In genomic region chr10:5447611-5448071, GRCh38 we compare ENCODE assay signal across 9 cellular contexts. TPM values are rescaled to one million over a fixed set of nuclear protein-coding genes. Genes with fewer than 3 reads are reported as not detected.
DNase-seq lines count a peak whose midpoint lies in the region; ATAC-seq, FAIRE-seq and TF ChIP-seq lines count a peak whose summit lies in the region.
"Had no signal": no experiment of that assay in that cellular context is flagged by ENCODE, and none has a peak within 500 bp of the region (broad histone marks: within the 10 kb centered on the region; RNA-seq: fewer than 3 reads in every experiment).

No MANE protein-coding gene starts in this region.

- H3K36me3 ChIP-seq in esophagus (ENCODE audit: control insufficient read depth in 2 of 2, insufficient read depth in 2 of 2, low read length in 1 of 2) (peaks cover 0 to 3% of the 10 kb centered on the region in 2 donors), psoas muscle (ENCODE audit: insufficient read depth in 1 of 2, low read depth in 1 of 2) (peaks cover 0 to 11% of the 10 kb centered on the region in 2 donors)

- H3K4me1 ChIP-seq in esophagus (ENCODE audit: control insufficient read depth in 2 of 2, insufficient read depth in 2 of 2, low read length in 1 of 2) (no peaks in the 10 kb centered on the region), psoas muscle (peaks cover 40% of the 10 kb centered on the region)

- no peak for TF ChIP-seq CTCF in psoas muscle (IDR thresholded peaks at IDR 0.05)

- intact Hi-C loops in psoas muscle (cut with DNase I), result no loop called here

- FAIRE-seq in RCC 7860 (lab: Jason Lieb, UNC) (peak; percentile 67), frontal cortex (lab: Jason Lieb, UNC) (no peak)

- H3K27ac ChIP-seq in esophagus (ENCODE audit: low read depth in 2 of 2, low read length in 1 of 2), result peak overlapping the region; percentile 71 to 81
- peak overlapping the region; percentile 74 for H3K27ac ChIP-seq in psoas muscle

- H3K4me3 ChIP-seq in esophagus (ENCODE audit: low read depth in 1 of 2, low read length in 2 of 2) (peak overlapping the region; percentile 58 to 94), psoas muscle (peak overlapping the region; percentile 69)

- DNase-seq in activated CD4-positive, alpha-beta T cell treated with anti-CD3 and anti-CD28 coated beads for 48 hours, result peak; percentile 25
- no peak for DNase-seq in activated CD4-positive, alpha-beta T cell treated with anti-CD3 and anti-CD28 coated beads, Interleukin-2, amount 50 U/mL, for 48 hours
- DNase-seq in RCC 7860 (ENCODE audit: low spot score) (peak; percentile 52), psoas muscle (no peak), frontal cortex (ENCODE audit: low spot score in 2 of 2) (no peak), RKO (ENCODE audit: low spot score) (no peak)

- peak; percentile 48 for ATAC-seq in HG02763 (IDR thresholded peaks at IDR 0.05; ENCODE audit: unreplicated experiment)
- ATAC-seq in psoas muscle, result no peak

- 7 to 13% methylated on average over 5 of the region's 5 CpGs for WGBS in esophagus, 2 donors
- WGBS in psoas muscle, 3 donors, result 12 to 17% (median 13%) methylated on average over 5 of the region's 5 CpGs

- H3K27me3 ChIP-seq in esophagus (ENCODE audit: control insufficient read depth in 1 of 2, insufficient read depth in 2 of 2, low read length in 2 of 2) (no peaks in the 10 kb centered on the region), psoas muscle (ENCODE audit: insufficient read depth in 3 of 3, low read length in 2 of 3) (no peaks in the 10 kb centered on the region)

- no peaks in the 10 kb centered on the region for H3K9me3 ChIP-seq in esophagus (ENCODE audit: control insufficient read depth in 2 of 2, insufficient read depth in 1 of 2, low read depth in 1 of 2, low read length in 1 of 2)
- H3K9me3 ChIP-seq in psoas muscle, result no peaks in the 10 kb centered on the region

RNA-seq across cellular contexts. Expression of gene NET1, which starts 35.3 kb away (rescaled TPM):
- polyA plus RNA-seq in esophagus, result 10 to 100 TPM; 41.5 to 52.0 TPM
- 10 to 100 TPM; 35.6 to 44.0 (median 42.0) TPM for total RNA-seq in psoas muscle
- 10 to 100 TPM; 14.3 to 20.7 (median 18.3) TPM for polyA plus RNA-seq in psoas muscle
- 29.3 TPM for total RNA-seq in frontal cortex

RNA-seq across cellular contexts. Expression of gene TUBAL3, which starts 43.0 kb away (rescaled TPM):
- under 1 TPM; 0.05 to 0.20 TPM for polyA plus RNA-seq in esophagus
- under 1 TPM in 2 of 4 donors, not detected in 2; 0.15 to 0.16 TPM for total RNA-seq in psoas muscle
- under 1 TPM; 0.06 to 0.23 (median 0.10) TPM for polyA plus RNA-seq in psoas muscle
- total RNA-seq in frontal cortex, result not detected
- total RNA-seq: mononuclear cell had no signal

RNA-seq across cellular contexts. Expression of gene CALML5, which starts 51.7 kb away (rescaled TPM):
- polyA plus RNA-seq in esophagus (100 to 1,000 TPM in 1 of 2 donors, 10 to 100 TPM in 1; 75.9 to 185 TPM), psoas muscle (not detected)
- total RNA-seq in psoas muscle (not detected), frontal cortex (not detected)
- total RNA-seq: mononuclear cell had no signal

Comparison
In these comparisons a context has a peak if more than half of its experiments do, and no peak if none do; other contexts are left out.
1. DNase-seq: peak in activated CD4-positive, alpha-beta T cell treated with anti-CD3 and anti-CD28 coated beads for 48 hours (single experiment) and RCC 7860 (single experiment); none in activated CD4-positive, alpha-beta T cell treated with anti-CD3 and anti-CD28 coated beads, Interleukin-2, amount 50 U/mL, for 48 hours (0 of 2), psoas muscle (0 of 2), frontal cortex (0 of 2) and RKO (single experiment).